Comparison of ENCODE assay signal across 8 cellular contexts in the genomic region with DNA sequence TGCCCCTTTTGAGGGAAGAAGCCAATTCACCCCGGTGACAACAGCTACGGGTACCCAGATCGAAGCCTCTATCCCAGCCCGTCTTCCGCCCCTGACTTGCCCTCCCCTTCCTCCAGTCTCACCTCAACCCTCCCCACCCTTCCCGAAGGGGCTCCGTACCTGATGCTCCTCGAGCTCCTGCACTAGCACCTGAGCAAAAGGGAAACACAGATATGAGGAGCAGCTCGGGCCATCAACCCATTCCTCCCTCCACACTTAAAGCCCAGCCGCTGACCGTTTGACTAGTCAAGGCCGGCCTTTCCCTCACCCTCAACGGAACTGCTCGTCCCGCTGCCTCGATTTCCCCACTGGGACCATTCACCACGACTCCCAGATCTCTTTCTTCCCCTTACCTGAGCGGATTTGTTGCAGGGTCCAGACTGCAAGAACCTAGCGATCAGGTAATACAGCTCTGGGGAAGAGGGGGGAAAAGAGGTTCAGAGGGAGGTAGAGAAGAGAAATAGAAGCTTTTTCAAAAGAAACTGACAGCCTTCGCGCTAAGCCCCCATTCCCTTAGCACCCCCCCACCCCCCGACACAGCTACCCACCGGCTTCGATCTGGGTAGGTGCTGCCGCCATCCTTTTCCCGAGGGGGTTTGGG. TPM values are rescaled to one million over a fixed set of nuclear protein-coding genes. Genes with fewer than 3 reads are reported as not detected.
DNase-seq lines count a peak whose midpoint lies in the region; ATAC-seq and TF ChIP-seq lines count a peak whose summit lies in the region.

No MANE protein-coding gene starts in this region.

- no peaks in the 10 kb centered on the region for H3K36me3 ChIP-seq in BLaER1 treated with 17β-estradiol and CSF1 and Interleukin-3, amounts not matched to agents 10 nM and 100 nM
- H3K36me3 ChIP-seq in left lung = no peaks in the 10 kb centered on the region

- peaks cover 8 to 37% (median 19%) of the 10 kb centered on the region in 10 experiments; a peak in 18 of 20 replicates for H3K4me1 ChIP-seq in BLaER1 treated with 17β-estradiol and CSF1 and Interleukin-3, amounts not matched to agents 10 nM and 100 nM
- H3K4me1 ChIP-seq in left lung = peaks cover 0 to 11% of the 10 kb centered on the region in 2 donors

- no peak for TF ChIP-seq CTCF in left lung (IDR thresholded peaks at IDR 0.05)

- peak overlapping the region; percentile 69 to 81 (median 74) for H3K4me3 ChIP-seq in BLaER1 treated with 17β-estradiol and CSF1 and Interleukin-3, amounts not matched to agents 10 nM and 100 nM
- peak overlapping the region; percentile 79 for H3K4me3 ChIP-seq in Jurkat, Clone E6-1 (ENCODE audit: low read length)
- H3K4me3 ChIP-seq in left lung = peak overlapping the region; percentile 37 to 65

- peak overlapping the region; percentile 53 to 78 (median 70); a peak in 20 of 22 replicates for H3K27ac ChIP-seq in BLaER1 treated with 17β-estradiol and CSF1 and Interleukin-3, amounts not matched to agents 10 nM and 100 nM
- H3K27ac ChIP-seq in caudate nucleus (ENCODE audit: low read depth, low read length) (peak overlapping the region; percentile 92), left lung (peak overlapping the region; percentile 78 to 80)

- peak overlapping the region; percentile 70 to 86 (median 78) for H3K9ac ChIP-seq in BLaER1 treated with 17β-estradiol and CSF1 and Interleukin-3, amounts not matched to agents 10 nM and 100 nM

- H3K4me2 ChIP-seq in BLaER1 treated with 17β-estradiol and CSF1 and Interleukin-3, amounts not matched to agents 10 nM and 100 nM = peak overlapping the region in 10 of 11 experiments; percentile 29 to 74 (median 66); a peak in 19 of 22 replicates

- H3K9me3 ChIP-seq in BLaER1 treated with 17β-estradiol and CSF1 and Interleukin-3, amounts not matched to agents 10 nM and 100 nM (replicated peaks in 1 of 11) = no peaks in the 10 kb centered on the region
- H3K9me3 ChIP-seq in left lung = no peaks in the 10 kb centered on the region

- intact Hi-C loops in left lung (cut with DNase I) = no loop called here

- peak; percentile 10 for DNase-seq in Jurkat, Clone E6-1 (ENCODE audit: low read depth, low spot score)
- DNase-seq in T-helper 2 cell (peak in 3 of 5 experiments; percentile 31 to 46 (median 33)), caudate nucleus (lab: John Stamatoyannopoulos, UW) (peak in 38 of 61 donors; percentile 0 to 38 (median 9)), left lung (peak in 1 of 2 donors; percentile 44), AG20443 (ENCODE audit: low spot score) (no peak)
- peak; percentile 6 for DNase-seq in stimulated activated CD8-positive, alpha-beta memory T cell treated with anti-CD3 and anti-CD28 coated beads, Interleukin-12 subunit alpha, Interleukin-12 subunit beta, amount 100 ng/mL, for 4 hours (ENCODE audit: low read depth)

- peaks cover 17 to 63% (median 47%) of the 10 kb centered on the region in 11 experiments; a peak in 21 of 22 replicates for H3K27me3 ChIP-seq in BLaER1 treated with 17β-estradiol and CSF1 and Interleukin-3, amounts not matched to agents 10 nM and 100 nM
- no peaks in the 10 kb centered on the region for H3K27me3 ChIP-seq in left lung

- ATAC-seq in left lung (peak; percentile 41), HG03135 (IDR thresholded peaks at IDR 0.05; ENCODE audit: unreplicated experiment) (no peak)

- H4K20me1 ChIP-seq in BLaER1 treated with 17β-estradiol and CSF1 and Interleukin-3, amounts not matched to agents 10 nM and 100 nM = peaks cover 0 to 11% (median 0%) of the 10 kb centered on the region in 11 experiments; a peak in 3 of 22 replicates

RNA-seq across cellular contexts. Expression of a gene that starts 0.7 kb away (rescaled TPM):
- polyA plus RNA-seq in Jurkat, Clone E6-1 (2012; ENCODE audit: insufficient read depth, insufficient read length) = 5.4 TPM
- total RNA-seq in left lung = 10 to 100 TPM; 16.4 to 22.7 TPM
